Comparison of ENCODE assay signal across 12 cellular contexts in genomic region chr7:140638311-140638791, GRCh38. TPM values are rescaled to one million over a fixed set of nuclear protein-coding genes. Genes with fewer than 3 reads are reported as not detected.
DNase-seq lines count a peak whose midpoint lies in the region; ATAC-seq and TF ChIP-seq lines count a peak whose summit lies in the region.
"Had no signal": no experiment of that assay in that cellular context is flagged by ENCODE, and none has a peak within 500 bp of the region (broad histone marks: within the 10 kb centered on the region; RNA-seq: fewer than 3 reads in every experiment).

No MANE protein-coding gene starts in this region.

- intact Hi-C loops in Right ventricle myocardium inferior (cut with DNase I): loop anchor here (5.0 kb wide), 1 partner anchor 41 kb away; no protein-coding TSS in a partner anchor
- intact Hi-C loops in cardiac septum (cut with DNase I): loop anchor here (5.0 kb wide), 1 partner anchor 41 kb away; no protein-coding TSS in a partner anchor
- intact Hi-C loops in esophagus squamous epithelium (cut with DNase I): no loop called here

- 42 to 60% methylated on average over 4 to 5 of the region's 5 CpGs for WGBS in esophagus squamous epithelium, 2 donors

- no peaks in the 10 kb centered on the region for H3K9me3 Mint-ChIP-seq in mesothelial cell of epicardium
- H3K9me3 Mint-ChIP-seq: central memory CD8-positive, alpha-beta T cell had no signal

- peaks cover 11 to 66% (median 25%) of the 10 kb centered on the region in 3 donors for H3K4me1 ChIP-seq in esophagus squamous epithelium

- no peaks in the 10 kb centered on the region for H3K27me3 Mint-ChIP-seq in mesothelial cell of epicardium (ENCODE audit: low read depth)

- H3K36me3 ChIP-seq in esophagus squamous epithelium: no peaks in the 10 kb centered on the region

- no peaks in the 10 kb centered on the region for H3K36me3 Mint-ChIP-seq in mesothelial cell of epicardium

- H3K4me3 ChIP-seq in esophagus squamous epithelium: peak overlapping the region in 2 of 4 donors; percentile 55 to 72

- POLR2A ChIA-PET in HEK293T (lab: Yijun Ruan, JAX): interaction anchor here (0.6 to 1.0 kb wide), 3 partner anchors 13 to 120 kb away, joined by 3 read pairs; no protein-coding TSS in a partner anchor

- no peak for TF ChIP-seq POLR2A in esophagus squamous epithelium (IDR thresholded peaks at IDR 0.05)

- TF ChIP-seq CTCF in esophagus squamous epithelium (IDR thresholded peaks at IDR 0.05) (no peak), mesothelial cell of epicardium (IDR thresholded peaks at IDR 0.05; ENCODE audit: unreplicated experiment) (no peak)

- peak overlapping the region; percentile 65 for H3K27ac Mint-ChIP-seq in mesothelial cell of epicardium
- H3K27ac Mint-ChIP-seq: memory B cell had no signal

- CTCF ChIA-PET in HEK293T (lab: Yijun Ruan, JAX): interaction anchor here (0.9 kb wide), 1 partner anchor 9 kb away, joined by 3 read pairs; no protein-coding TSS in a partner anchor

- H3K4me3 Mint-ChIP-seq in mesothelial cell of epicardium: peak overlapping the region; percentile 95
- H3K4me3 Mint-ChIP-seq: central memory CD8-positive, alpha-beta T cell; memory B cell had no signal

- peaks cover 43% of the 10 kb centered on the region for H3K4me1 Mint-ChIP-seq in mesothelial cell of epicardium

- H3K27ac ChIP-seq in esophagus squamous epithelium: peak overlapping the region; percentile 51 to 93 (median 80)

- H3K9me3 ChIP-seq in esophagus squamous epithelium: no peaks in the 10 kb centered on the region

- H3K27me3 ChIP-seq in esophagus squamous epithelium: peaks cover 0 to 75% (median 6%) of the 10 kb centered on the region in 4 donors

- ATAC-seq in Right ventricle myocardium inferior (peak; percentile 42), HG03097 (IDR thresholded peaks at IDR 0.05; ENCODE audit: low FRiP score, unreplicated experiment) (no peak), HG03045 (IDR thresholded peaks at IDR 0.05; ENCODE audit: unreplicated experiment) (no peak)

- DNase-seq in Right ventricle myocardium inferior (ENCODE audit: missing footprints): no peak
- no peak for DNase-seq in cardiac septum (ENCODE audit: low spot score)
- no peak for DNase-seq in esophagus squamous epithelium (lab: John Stamatoyannopoulos, UW)
- DNase-seq in mesothelial cell of epicardium (ENCODE audit: low spot score in 2 of 2, unreplicated experiment in 2 of 2): no peak
- DNase-seq in HEK293T (ENCODE audit: extremely low spot score): no peak
- DNase-seq in SK-N-DZ (ENCODE audit: low spot score): no peak
- DNase-seq: activated CD4-positive, alpha-beta T cell treated with anti-CD3 and anti-CD28 coated beads, Interleukin-2, amount 50 U/mL, for 1 hour; AML-193 had no signal

TF ChIP-seq in HEK293T, 16 proteins besides CTCF, POLR2A, EP300 and RAD21:
- TF ChIP-seq BHLHE40 (IDR thresholded peaks at IDR 0.05; ENCODE audit: borderline replicate concordance) (no peak), SP1 (IDR thresholded peaks at IDR 0.05) (no peak), PKNOX1 (IDR thresholded peaks at IDR 0.05) (no peak), TARDBP (IDR thresholded peaks at IDR 0.05) (no peak), ELF4 (IDR thresholded peaks at IDR 0.05) (no peak), NFRKB (IDR thresholded peaks at IDR 0.05) (no peak), ZNF384 (IDR thresholded peaks at IDR 0.05) (no peak), L3MBTL2 (conservative IDR thresholded peaks at IDR 0.05) (no peak), FOXM1 (IDR thresholded peaks at IDR 0.05; ENCODE audit: borderline replicate concordance) (no peak)

RNA-seq across cellular contexts. Expression of gene DENND2A, which starts 2.3 kb away (rescaled TPM):
- total RNA-seq in Right ventricle myocardium inferior (15.0 TPM), cardiac septum (7.2 TPM), esophagus squamous epithelium (10 to 100 TPM in 1 of 4 donors, 1 to 10 TPM in 2, under 1 TPM in 1; 0.92 to 11.1 (median 1.9) TPM), mesothelial cell of epicardium (31.9 to 38.0 TPM (median 32.3 TPM) in 3 replicates)
- 8.9 and 10.6 TPM in 2 replicates for polyA plus RNA-seq in SK-N-DZ (2014; cell fraction: cytosol; rRNA removed)
- 4.6 and 8.0 TPM in 2 replicates for polyA plus RNA-seq in SK-N-DZ (2014; cell fraction: nucleus; rRNA removed)

RNA-seq across cellular contexts. Expression of gene ADCK2, which starts 34.4 kb away (rescaled TPM):
- total RNA-seq in Right ventricle myocardium inferior: 11.6 TPM
- 9.3 TPM for total RNA-seq in cardiac septum
- 10 to 100 TPM; 17.6 to 34.1 (median 21.6) TPM for total RNA-seq in esophagus squamous epithelium
- total RNA-seq in mesothelial cell of epicardium: 24.9 to 28.8 TPM (median 26.6 TPM) in 3 replicates
- 29.4 and 35.0 TPM in 2 replicates for polyA plus RNA-seq in SK-N-DZ (2014; cell fraction: cytosol; rRNA removed)
- 17.7 and 19.0 TPM in 2 replicates for polyA plus RNA-seq in SK-N-DZ (2014; cell fraction: nucleus; rRNA removed)

RNA-seq across cellular contexts. Expression of gene NDUFB2, which starts 58.2 kb away (rescaled TPM):
- total RNA-seq in Right ventricle myocardium inferior (744 TPM), cardiac septum (505 TPM), esophagus squamous epithelium (100 to 1,000 TPM in 3 of 4 donors, 10 to 100 TPM in 1; 87.5 to 353 (median 340) TPM), mesothelial cell of epicardium (115 to 129 TPM (median 120 TPM) in 3 replicates)
- 345 and 433 TPM in 2 replicates for polyA plus RNA-seq in SK-N-DZ (2014; cell fraction: cytosol; rRNA removed)
- polyA plus RNA-seq in SK-N-DZ (2014; cell fraction: nucleus; rRNA removed): 328 and 426 TPM in 2 replicates
